8 cellular contexts compared by ENCODE assay signal in genomic region chr21:25561668-25562641, GRCh38. TPM values are rescaled to one million over a fixed set of nuclear protein-coding genes. Genes with fewer than 3 reads are reported as not detected.
A peak's percentile ranks its signal among the peaks of the same experiment; 100 is the strongest.
DNase-seq lines count a peak whose midpoint lies in the region; ATAC-seq and TF ChIP-seq lines count a peak whose summit lies in the region.

No MANE protein-coding gene starts in this region.

- H3K27me3 Mint-ChIP-seq in activated CD4-positive, alpha-beta T cell treated with anti-CD3 and anti-CD28 coated beads for 36 hours: no peaks in the 10 kb centered on the region
- H3K27me3 Mint-ChIP-seq in dendritic cell treated with granulocyte-macrophage colony-stimulating factor and Interleukin-4, amounts not matched to agents 40 ng/mL and 50 ng/mL, for 4 days: peaks cover 2% of the 10 kb centered on the region

- H3K36me3 ChIP-seq in DOHH2 (ENCODE audit: control insufficient read depth, low read length) (peaks cover 37% of the 10 kb centered on the region), Karpas-422 (ENCODE audit: insufficient read depth, low read length) (no peaks in the 10 kb centered on the region)

- H3F3A ChIP-seq in DOHH2 (ENCODE audit: control insufficient read depth, insufficient read depth): no peaks in the 10 kb centered on the region; the same call in 1 of the 2 replicates

- H3K4me3 Mint-ChIP-seq in activated CD4-positive, alpha-beta T cell treated with anti-CD3 and anti-CD28 coated beads for 36 hours: peak overlapping the region; percentile 93
- peak overlapping the region; percentile 85 for H3K4me3 Mint-ChIP-seq in dendritic cell treated with granulocyte-macrophage colony-stimulating factor and Interleukin-4, amounts not matched to agents 40 ng/mL and 50 ng/mL, for 4 days

- POLR2A ChIA-PET in activated CD4-positive, alpha-beta T cell treated with anti-CD3 and anti-CD28 coated beads for 36 hours (lab: Charles Lee): interaction anchor here (0.5 to 4.5 kb wide), 23 partner anchors 9 to 165 kb away, joined by 3 to 55 read pairs (median 6); no protein-coding TSS in a partner anchor

- DNase-seq in Karpas-422 (peak; percentile 79), medulla oblongata (ENCODE audit: extremely low spot score) (peak; percentile 51), SHP77 treated with DMSO at 0.1 percent for 48 hours (lab: John Stamatoyannopoulos, UW) (no peak)
- DNase-seq in activated CD4-positive, alpha-beta T cell treated with anti-CD3 and anti-CD28 coated beads for 36 hours: peak; percentile 90
- DNase-seq in stimulated activated CD8-positive, alpha-beta memory T cell treated with anti-CD3 and anti-CD28 coated beads, Interleukin-15, amount 100 ng/mL, for 1 hour (ENCODE audit: low read depth): peak; percentile 43

- H3K4me3 ChIP-seq in DOHH2 (ENCODE audit: low read length) (peak overlapping the region; percentile 84), Karpas-422 (ENCODE audit: low read length) (peak overlapping the region; percentile 64)

- no peaks in the 10 kb centered on the region for H3K9me3 ChIP-seq in DOHH2 (ENCODE audit: control insufficient read depth, insufficient read depth, low read length)
- H3K9me3 ChIP-seq in Karpas-422 (ENCODE audit: low read length): no peaks in the 10 kb centered on the region

- no peaks in the 10 kb centered on the region for H3K27me3 ChIP-seq in DOHH2 (ENCODE audit: control insufficient read depth, low read length)
- no peaks in the 10 kb centered on the region for H3K27me3 ChIP-seq in Karpas-422 (ENCODE audit: low read length)

- H3K4me2 ChIP-seq in DOHH2 (ENCODE audit: low read length): peak overlapping the region; percentile 76
- H3K4me2 ChIP-seq in Karpas-422 (ENCODE audit: low read depth, low read length, poor library complexity, severe bottlenecking): peak overlapping the region; percentile 76

- H3K27ac Mint-ChIP-seq in activated CD4-positive, alpha-beta T cell treated with anti-CD3 and anti-CD28 coated beads for 36 hours: peak overlapping the region; percentile 100
- peak overlapping the region; percentile 88 for H3K27ac Mint-ChIP-seq in dendritic cell treated with granulocyte-macrophage colony-stimulating factor and Interleukin-4, amounts not matched to agents 40 ng/mL and 50 ng/mL, for 4 days

- peak; percentile 38 for TF ChIP-seq CTCF in DOHH2 (IDR thresholded peaks at IDR 0.05; ENCODE audit: low read depth, low read length, poor library complexity, severe bottlenecking)

- peak overlapping the region; percentile 89 for H2AFZ ChIP-seq in Karpas-422 (ENCODE audit: low read length)

- no peaks in the 10 kb centered on the region for H3K9me3 Mint-ChIP-seq in activated CD4-positive, alpha-beta T cell treated with anti-CD3 and anti-CD28 coated beads for 36 hours (ENCODE audit: low read depth)
- H3K9me3 Mint-ChIP-seq in dendritic cell treated with granulocyte-macrophage colony-stimulating factor and Interleukin-4, amounts not matched to agents 40 ng/mL and 50 ng/mL, for 4 days: no peaks in the 10 kb centered on the region

- H3K79me2 ChIP-seq in DOHH2 (ENCODE audit: control insufficient read depth, low read length) (peaks cover 51% of the 10 kb centered on the region), Karpas-422 (ENCODE audit: low read length) (no peaks in the 10 kb centered on the region)

- peak overlapping the region; percentile 63 for H3K9ac ChIP-seq in Karpas-422 (ENCODE audit: low read length)

- H4K20me1 ChIP-seq in DOHH2 (ENCODE audit: control insufficient read depth, insufficient read depth, low read depth, low read length): no peaks in the 10 kb centered on the region
- no peaks in the 10 kb centered on the region for H4K20me1 ChIP-seq in Karpas-422 (ENCODE audit: insufficient read depth, low read depth, low read length)

- intact Hi-C loops in activated CD4-positive, alpha-beta T cell treated with anti-CD3 and anti-CD28 coated beads for 36 hours (cut with DNase I, micrococcal nuclease): loop anchor here (1.0 to 2.0 kb wide), 8 partner anchors 11 to 165 kb away; no protein-coding TSS in a partner anchor
- intact Hi-C loops in dendritic cell treated with granulocyte-macrophage colony-stimulating factor and Interleukin-4, amounts not matched to agents 40 ng/mL and 50 ng/mL, for 4 days (cut with micrococcal nuclease): loop anchor here (5.0 kb wide), 1 partner anchor 140 kb away; no protein-coding TSS in a partner anchor

- peaks cover 43% of the 10 kb centered on the region for H3K4me1 Mint-ChIP-seq in activated CD4-positive, alpha-beta T cell treated with anti-CD3 and anti-CD28 coated beads for 36 hours
- peaks cover 39% of the 10 kb centered on the region for H3K4me1 Mint-ChIP-seq in dendritic cell treated with granulocyte-macrophage colony-stimulating factor and Interleukin-4, amounts not matched to agents 40 ng/mL and 50 ng/mL, for 4 days (ENCODE audit: low read depth)

- CTCF ChIA-PET in activated CD4-positive, alpha-beta T cell treated with anti-CD3 and anti-CD28 coated beads for 36 hours (lab: Charles Lee): interaction anchor here (0.6 to 1.9 kb wide), 12 partner anchors 50 to 196 kb away, joined by 3 to 6 read pairs (median 3); no protein-coding TSS in a partner anchor

- H3K9me2 ChIP-seq in DOHH2 (replicated peaks; ENCODE audit: control insufficient read depth, low read length) (no peaks in the 10 kb centered on the region), Karpas-422 (replicated peaks; ENCODE audit: insufficient read depth, low read length) (no peaks in the 10 kb centered on the region)

- H3K36me3 Mint-ChIP-seq in activated CD4-positive, alpha-beta T cell treated with anti-CD3 and anti-CD28 coated beads for 36 hours (ENCODE audit: low read depth): peaks cover 55% of the 10 kb centered on the region
- H3K36me3 Mint-ChIP-seq in dendritic cell treated with granulocyte-macrophage colony-stimulating factor and Interleukin-4, amounts not matched to agents 40 ng/mL and 50 ng/mL, for 4 days (ENCODE audit: low read depth): no peaks in the 10 kb centered on the region

- H3K27ac ChIP-seq in DOHH2 (ENCODE audit: low read depth, low read length) (peak overlapping the region; percentile 78), Karpas-422 (ENCODE audit: low read length) (no peak overlapping the region)

- peak; percentile 37 for ATAC-seq in GM21723 (IDR thresholded peaks at IDR 0.05; ENCODE audit: unreplicated experiment)
- peak; percentile 69 for ATAC-seq in activated CD4-positive, alpha-beta T cell treated with anti-CD3 and anti-CD28 coated beads for 36 hours

- H3K4me1 ChIP-seq in DOHH2 (ENCODE audit: control insufficient read depth, low read length): peaks cover 58% of the 10 kb centered on the region
- H3K4me1 ChIP-seq in Karpas-422 (ENCODE audit: low read length): peaks cover 24% of the 10 kb centered on the region

RNA-seq across cellular contexts. Expression of gene MRPL39, which starts 45.3 kb away (rescaled TPM):
- 40.0 and 47.9 TPM in 2 replicates for total RNA-seq in Karpas-422 (2014; rRNA removed; shearing (Covaris generic); ENCODE audit: low replicate concordance)
- total RNA-seq in activated CD4-positive, alpha-beta T cell treated with anti-CD3 and anti-CD28 coated beads for 36 hours: 10 to 100 TPM; 78.4 to 84.5 TPM
